ENCODE assay signal across 29 cellular contexts in the genomic region with DNA sequence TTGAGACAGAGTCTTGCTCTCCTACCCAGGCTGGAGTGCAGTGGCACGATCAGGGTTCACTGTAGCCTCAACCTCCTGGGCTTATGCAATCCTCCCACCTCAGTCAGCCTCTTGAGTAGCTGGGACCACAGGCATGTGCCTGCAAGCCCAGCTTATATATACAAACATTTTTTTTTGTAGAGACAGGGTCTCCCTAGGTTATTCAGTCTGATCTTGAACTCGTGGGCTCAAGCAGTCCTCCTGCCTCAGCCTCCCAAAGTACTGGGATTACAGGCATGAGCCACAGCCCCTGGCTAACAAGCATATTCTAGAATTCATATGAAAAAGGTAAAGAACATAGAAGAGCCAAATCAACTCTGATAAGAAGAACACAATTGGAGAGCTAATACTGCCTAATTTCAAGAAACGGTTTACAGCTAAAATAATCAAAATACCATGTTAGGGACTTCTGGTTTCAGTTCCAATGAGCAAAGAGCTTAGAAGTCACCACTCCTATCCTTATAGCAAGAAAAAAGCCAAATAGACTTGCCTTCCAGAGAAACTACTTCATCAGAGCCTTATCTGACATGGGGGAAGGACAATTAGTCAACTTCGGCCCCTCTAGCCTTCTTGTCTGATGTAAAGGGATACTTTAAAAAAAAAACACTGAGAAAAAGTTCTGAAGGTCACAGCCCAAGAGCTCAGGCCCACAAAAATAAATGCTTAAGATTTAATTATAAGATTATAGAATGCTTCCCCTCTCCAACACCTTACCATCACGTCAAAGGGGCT. TPM values are rescaled to one million over a fixed set of nuclear protein-coding genes. Genes with fewer than 3 reads are reported as not detected.
A peak's percentile ranks its signal among the peaks of the same experiment; 100 is the strongest.
DNase-seq lines count a peak whose midpoint lies in the region; ATAC-seq, FAIRE-seq and TF ChIP-seq lines count a peak whose summit lies in the region.
"Had no signal": no experiment of that assay in that cellular context is flagged by ENCODE, and none has a peak within 500 bp of the region (broad histone marks: within the 10 kb centered on the region; RNA-seq: fewer than 3 reads in every experiment).

No MANE protein-coding gene starts in this region.

- TF ChIP-seq EP300 in HepG2 (IDR thresholded peaks at IDR 0.05; ENCODE audit: low read depth in 2 of 2, low read length in 2 of 2): no peak
- no peak for TF ChIP-seq EP300 in HepG2 (CRISPR knock-in tag; IDR thresholded peaks at IDR 0.05; ENCODE audit: borderline replicate concordance)

- no peak overlapping the region for H3K4me2 ChIP-seq in HepG2 (ENCODE audit: low read depth, low read length)
- H3K4me2 ChIP-seq: SK-N-SH had no signal

- WGBS in HepG2 (ENCODE audit: low lambda C conversion rate): 68% methylated on average over 5 of the region's 5 CpGs
- 92% methylated on average over 3 of the region's 5 CpGs for WGBS in right lobe of liver (ENCODE audit: insufficient coverage, low coverage, low lambda C conversion rate, missing lambda C conversion rate)

- H3K27me3 Mint-ChIP-seq in T-helper 17 cell (no peaks in the 10 kb centered on the region), chondrocyte (ENCODE audit: low read depth) (no peaks in the 10 kb centered on the region)
- H3K27me3 Mint-ChIP-seq: activated B cell treated with CpG ODN at 0.5 μM for 24 hours; activated naive CD4-positive, alpha-beta T cell treated with anti-CD3 and anti-CD28 coated beads, Interleukin-2, amount 50 U/mL, for 24 hours had no signal

- CTCF ChIA-PET in HepG2 (lab: Yijun Ruan, JAX; ENCODE audit: low intra/inter-chr PET ratio, low total read pairs): no interaction called here

- POLR2A ChIA-PET in HepG2 (lab: Yijun Ruan, JAX): no interaction called here

- ATAC-seq in HepG2 (no peak), right lobe of liver (no peak), T-helper 17 cell (no peak), upper lobe of right lung (peak; percentile 69), GM19397 (IDR thresholded peaks at IDR 0.05; ENCODE audit: unreplicated experiment) (no peak), GM21390 (IDR thresholded peaks at IDR 0.05; ENCODE audit: unreplicated experiment) (no peak)

- TF ChIP-seq RAD21 in HepG2 (CRISPR knock-in tag; IDR thresholded peaks at IDR 0.05): no peak

- H3K4me1 ChIP-seq in HepG2 (ENCODE audit: insufficient read depth, low read length) (peaks cover 10% of the 10 kb centered on the region), right lobe of liver (no peaks in the 10 kb centered on the region), upper lobe of right lung (no peaks in the 10 kb centered on the region)
- H3K4me1 ChIP-seq: BE2C, Caco-2, suprapubic skin had no signal

- peaks cover 4% of the 10 kb centered on the region for H3K36me3 Mint-ChIP-seq in T-helper 17 cell (ENCODE audit: low read depth)
- peaks cover 5% of the 10 kb centered on the region for H3K36me3 Mint-ChIP-seq in chondrocyte (ENCODE audit: low read depth)

- H3K9me3 ChIP-seq in HepG2 (ENCODE audit: low read length) (peaks cover 10% of the 10 kb centered on the region; the same call in 1 of the 2 replicates), right lobe of liver (peaks cover 0 to 4% (median 0%) of the 10 kb centered on the region in 4 donors), T-helper 17 cell (ENCODE audit: control insufficient read depth, low read length, poor library complexity, severe bottlenecking) (peaks cover 5% of the 10 kb centered on the region), upper lobe of right lung (no peaks in the 10 kb centered on the region)
- H3K9me3 ChIP-seq: BE2C had no signal

- no peak overlapping the region for H2AFZ ChIP-seq in HepG2 (ENCODE audit: low read length)

- peak; percentile 72 for FAIRE-seq in HepG2 (lab: Jason Lieb, UNC)
- FAIRE-seq: GM12892, small intestine had no signal

- H3K4me3 ChIP-seq in HepG2 (replicated peaks in 1 of 3; ENCODE audit: insufficient read depth in 1 of 3, low read depth in 2 of 3, low read length in 3 of 3) (no peak overlapping the region), right lobe of liver (no peak overlapping the region), fibroblast of mammary gland (ENCODE audit: control insufficient read depth, low read depth, low read length) (no peak overlapping the region), upper lobe of right lung (no peak overlapping the region)
- H3K4me3 ChIP-seq: dorsolateral prefrontal cortex, suprapubic skin had no signal

- H3K4me1 Mint-ChIP-seq in T-helper 17 cell: peaks cover 25% of the 10 kb centered on the region
- peaks cover 8% of the 10 kb centered on the region for H3K4me1 Mint-ChIP-seq in chondrocyte (ENCODE audit: low read depth)
- H3K4me1 Mint-ChIP-seq: activated B cell treated with CpG ODN at 0.5 μM for 24 hours had no signal

- TF ChIP-seq POLR2A in HepG2 (IDR thresholded peaks at IDR 0.05; ENCODE audit: insufficient read depth in 1 of 2, low read depth in 2 of 2, low read length in 2 of 2) (no peak), right lobe of liver (IDR thresholded peaks at IDR 0.05) (no peak)

- peaks cover 13% of the 10 kb centered on the region for H3K9me3 Mint-ChIP-seq in chondrocyte (ENCODE audit: low read depth)
- H3K9me3 Mint-ChIP-seq: activated B cell treated with CpG ODN at 0.5 μM for 24 hours; activated naive CD4-positive, alpha-beta T cell treated with anti-CD3 and anti-CD28 coated beads, Interleukin-2, amount 50 U/mL, for 24 hours had no signal

- H3K4me3 Mint-ChIP-seq in T-helper 17 cell: no peak overlapping the region
- no peak overlapping the region for H3K4me3 Mint-ChIP-seq in chondrocyte (ENCODE audit: unreplicated experiment)
- H3K4me3 Mint-ChIP-seq: activated B cell treated with CpG ODN at 0.5 μM for 24 hours; activated naive CD4-positive, alpha-beta T cell treated with anti-CD3 and anti-CD28 coated beads, Interleukin-2, amount 50 U/mL, for 24 hours had no signal

- H4K20me1 ChIP-seq in HepG2 (ENCODE audit: insufficient read depth, low read length): no peaks in the 10 kb centered on the region

- in situ Hi-C loops in HepG2 (cut with HindIII; ENCODE audit: extremely low pct_ligation_motif_present, low pct_unique_long_range_greater_than_20kb): no loop called here

- BruUV-seq in HepG2 (replicated peaks; lab: Mats Ljungman, UMichigan): no TSS peak

- H3K79me2 ChIP-seq in HepG2 (ENCODE audit: insufficient read depth, low read length): no peaks in the 10 kb centered on the region

- TF ChIP-seq CTCF in HepG2 (CRISPR knock-in tag; IDR thresholded peaks at IDR 0.05): no peak
- TF ChIP-seq CTCF in right lobe of liver (IDR thresholded peaks at IDR 0.05): no peak
- no peak for TF ChIP-seq CTCF in fibroblast of mammary gland (conservative IDR thresholded peaks at IDR 0.05; ENCODE audit: control insufficient read depth, insufficient read depth, low read depth, low read length)
- TF ChIP-seq CTCF in upper lobe of right lung (IDR thresholded peaks at IDR 0.05): no peak
- no peak for TF ChIP-seq CTCF in chondrocyte (IDR thresholded peaks at IDR 0.05)

- H3K27ac Mint-ChIP-seq in T-helper 17 cell (peak overlapping the region; percentile 72), chondrocyte (ENCODE audit: unreplicated experiment) (no peak overlapping the region)
- H3K27ac Mint-ChIP-seq: activated B cell treated with CpG ODN at 0.5 μM for 24 hours; activated naive CD4-positive, alpha-beta T cell treated with anti-CD3 and anti-CD28 coated beads, Interleukin-2, amount 50 U/mL, for 24 hours had no signal

- no peak overlapping the region for H3K27ac ChIP-seq in HepG2 (ENCODE audit: extremely low read length, insufficient read depth, low read length)
- H3K27ac ChIP-seq in right lobe of liver: no peak overlapping the region
- H3K27ac ChIP-seq in upper lobe of right lung: no peak overlapping the region
- H3K27ac ChIP-seq: dorsolateral prefrontal cortex, neutrophil, suprapubic skin had no signal

- H3K36me3 ChIP-seq in HepG2 (replicated peaks in 1 of 2; ENCODE audit: control insufficient read depth in 1 of 2, insufficient read depth in 2 of 2, low read length in 2 of 2) (no peaks in the 10 kb centered on the region), right lobe of liver (no peaks in the 10 kb centered on the region), upper lobe of right lung (no peaks in the 10 kb centered on the region)
- H3K36me3 ChIP-seq: BE2C, neutrophil, suprapubic skin had no signal

- no peaks in the 10 kb centered on the region; a peak in 1 of 5 replicates for H3K27me3 ChIP-seq in HepG2 (ENCODE audit: control insufficient read depth in 1 of 2, insufficient read depth in 2 of 2, low read length in 2 of 2)
- H3K27me3 ChIP-seq in right lobe of liver: no peaks in the 10 kb centered on the region
- H3K27me3 ChIP-seq in upper lobe of right lung: no peaks in the 10 kb centered on the region
- H3K27me3 ChIP-seq: BE2C, dorsolateral prefrontal cortex, neutrophil, suprapubic skin had no signal

- intact Hi-C loops in HepG2 (cut with micrococcal nuclease; ENCODE audit: unreplicated experiment): no loop called here
- intact Hi-C loops in right lobe of liver (cut with DNase I): no loop called here
- intact Hi-C loops in upper lobe of right lung (cut with DNase I): no loop called here

- H3K9ac ChIP-seq in HepG2 (ENCODE audit: insufficient read depth, low read depth, low read length): no peak overlapping the region
- H3K9ac ChIP-seq: SK-N-SH had no signal

- DNase-seq in HepG2 (ENCODE audit: low spot score) (peak; percentile 6), right lobe of liver (no peak), T-helper 17 cell (no peak), fibroblast of mammary gland (ENCODE audit: low read depth) (peak; percentile 5), upper lobe of right lung (no peak), chondrocyte (ENCODE audit: low spot score) (no peak)
- DNase-seq: activated B cell treated with CpG ODN at 0.5 μM for 24 hours; activated CD4-positive, alpha-beta T cell treated with anti-CD3 and anti-CD28 coated beads, Interleukin-2, amount 50 U/mL, for 4 hours; anterior cingulate cortex; BE2C; Caco-2; central memory CD4-positive, alpha-beta T cell; dorsolateral prefrontal cortex; HCEC 1CT; head of caudate nucleus; KBM-7; NCI-H1092; NCI-H187; NCI-H2171 treated with DMSO at 0.1 percent for 48 hours; NCI-H526 treated with DMSO at 0.1 percent for 48 hours; SK-N-SH; small intestine; T-helper 9 cell had no signal

RNA-seq across cellular contexts. Expression of gene TMEM116, which starts 37.6 kb away (rescaled TPM):
- 11.5 and 14.0 TPM in 2 replicates for total RNA-seq in HepG2 (2016; rRNA removed; fragmentation: Illumina TruSeq; extraction: Trizol)
- 16.2 and 16.3 TPM in 2 replicates for total RNA-seq in HepG2 (2016; cell fraction: cytosol; rRNA removed; fragmentation: Illumina TruSeq; extraction: Trizol; ENCODE audit: low read depth)
- 11.3 and 12.0 TPM in 2 replicates for total RNA-seq in HepG2 (2016; cell fraction: insoluble cytoplasmic fraction; rRNA removed; fragmentation: Illumina TruSeq; extraction: Trizol)
- 19.0 and 19.7 TPM in 2 replicates for total RNA-seq in HepG2 (2016; cell fraction: membrane; rRNA removed; fragmentation: Illumina TruSeq; extraction: Trizol)
- 10.1 and 13.8 TPM in 2 replicates for total RNA-seq in HepG2 (2016; cell fraction: nucleus; rRNA removed; fragmentation: Illumina TruSeq; extraction: Trizol)
- polyA plus RNA-seq in HepG2 (2011; rRNA removed): 16.4 and 17.8 TPM in 2 replicates
- 12.8 and 17.1 TPM in 2 replicates for polyA plus RNA-seq in HepG2 (2011; cell fraction: cytosol; rRNA removed)
- 11.8 and 11.9 TPM in 2 replicates for polyA plus RNA-seq in HepG2 (2011; cell fraction: nucleus; rRNA removed)
- polyA plus RNA-seq in HepG2 (2012): 8.2 and 10.9 TPM in 2 replicates
- 9.4 and 15.0 TPM in 2 replicates for polyA plus RNA-seq in HepG2 (2016; cell fraction: cytosol; fragmentation: Illumina TruSeq; extraction: Trizol; ENCODE audit: low read depth)
- 9.7 and 10.6 TPM in 2 replicates for polyA plus RNA-seq in HepG2 (2016; cell fraction: insoluble cytoplasmic fraction; fragmentation: Illumina TruSeq; extraction: Trizol; ENCODE audit: low read depth)
- polyA plus RNA-seq in HepG2 (2016; cell fraction: membrane; fragmentation: Illumina TruSeq; extraction: Trizol; ENCODE audit: low read depth): 14.4 and 15.5 TPM in 2 replicates
- polyA plus RNA-seq in HepG2 (2016; cell fraction: nucleus; fragmentation: Illumina TruSeq; extraction: Trizol; ENCODE audit: insufficient read depth, low read depth): 14.6 and 15.5 TPM in 2 replicates
- 12.7 and 18.4 TPM in 2 replicates for polyA minus RNA-seq in HepG2 (2011; rRNA and poly(A)+ RNA removed; ENCODE audit: low replicate concordance)
- polyA minus RNA-seq in HepG2 (2011; cell fraction: cytosol; rRNA and poly(A)+ RNA removed): 7.5 and 7.6 TPM in 2 replicates
- 17.8 and 18.7 TPM in 2 replicates for polyA minus RNA-seq in HepG2 (2011; cell fraction: nucleus; rRNA and poly(A)+ RNA removed)
- total RNA-seq in right lobe of liver: 1 to 10 TPM; 3.6 to 8.9 (median 6.7) TPM
- 10 to 100 TPM; 22.4 to 28.4 TPM for total RNA-seq in T-helper 17 cell
- total RNA-seq in upper lobe of right lung: 23.4 TPM
- total RNA-seq in chondrocyte: 8.4 to 11.0 TPM (median 9.8 TPM) in 3 replicates

RNA-seq across cellular contexts. Expression of gene ERP29, which starts 37.9 kb away (rescaled TPM):
- total RNA-seq in HepG2 (2016; rRNA removed; fragmentation: Illumina TruSeq; extraction: Trizol) (67.6 and 147 TPM in 2 replicates), right lobe of liver (100 to 1,000 TPM in 3 of 6 experiments, 10 to 100 TPM in 3; 41.7 to 124 (median 94.3) TPM), T-helper 17 cell (100 to 1,000 TPM; 104 to 124 TPM), upper lobe of right lung (160 TPM), chondrocyte (86.9 to 114 TPM (median 111 TPM) in 3 replicates)
- 27.5 and 33.1 TPM in 2 replicates for total RNA-seq in HepG2 (2016; cell fraction: cytosol; rRNA removed; fragmentation: Illumina TruSeq; extraction: Trizol; ENCODE audit: low read depth)
- 65.3 and 155 TPM in 2 replicates for total RNA-seq in HepG2 (2016; cell fraction: insoluble cytoplasmic fraction; rRNA removed; fragmentation: Illumina TruSeq; extraction: Trizol)
- 54.7 and 62.6 TPM in 2 replicates for total RNA-seq in HepG2 (2016; cell fraction: membrane; rRNA removed; fragmentation: Illumina TruSeq; extraction: Trizol)
- total RNA-seq in HepG2 (2016; cell fraction: nucleus; rRNA removed; fragmentation: Illumina TruSeq; extraction: Trizol): 94.1 and 104 TPM in 2 replicates
- 111 and 120 TPM in 2 replicates for polyA plus RNA-seq in HepG2 (2011; rRNA removed)
- 108 and 114 TPM in 2 replicates for polyA plus RNA-seq in HepG2 (2011; cell fraction: cytosol; rRNA removed)
- polyA plus RNA-seq in HepG2 (2011; cell fraction: nucleus; rRNA removed): 34.4 and 41.3 TPM in 2 replicates
- polyA plus RNA-seq in HepG2 (2012): 141 and 166 TPM in 2 replicates
- 43.0 and 45.1 TPM in 2 replicates for polyA plus RNA-seq in HepG2 (2016; cell fraction: cytosol; fragmentation: Illumina TruSeq; extraction: Trizol; ENCODE audit: low read depth)
- 89.3 and 89.8 TPM in 2 replicates for polyA plus RNA-seq in HepG2 (2016; cell fraction: insoluble cytoplasmic fraction; fragmentation: Illumina TruSeq; extraction: Trizol; ENCODE audit: low read depth)
- polyA plus RNA-seq in HepG2 (2016; cell fraction: membrane; fragmentation: Illumina TruSeq; extraction: Trizol; ENCODE audit: low read depth): 67.3 and 70.7 TPM in 2 replicates
- polyA plus RNA-seq in HepG2 (2016; cell fraction: nucleus; fragmentation: Illumina TruSeq; extraction: Trizol; ENCODE audit: insufficient read depth, low read depth): 224 and 238 TPM in 2 replicates
- polyA minus RNA-seq in HepG2 (2011; rRNA and poly(A)+ RNA removed; ENCODE audit: low replicate concordance): 45.4 and 67.6 TPM in 2 replicates
- 45.6 and 46.9 TPM in 2 replicates for polyA minus RNA-seq in HepG2 (2011; cell fraction: cytosol; rRNA and poly(A)+ RNA removed)
- 25.5 and 27.4 TPM in 2 replicates for polyA minus RNA-seq in HepG2 (2011; cell fraction: nucleus; rRNA and poly(A)+ RNA removed)

Comparison
In these comparisons a context has a peak if more than half of its experiments do, and no peak if none do; other contexts are left out.
1. DNase-seq: peak in HepG2 (single experiment) and fibroblast of mammary gland (single experiment); none in right lobe of liver (0 of 3), T-helper 17 cell (0 of 3), upper lobe of right lung (single experiment) and chondrocyte (single experiment).